19 cellular contexts compared by ENCODE assay signal in genomic region chr5:161399996-161400562, GRCh38.
DNase-seq lines count a peak whose midpoint lies in the region; ATAC-seq, FAIRE-seq and TF ChIP-seq lines count a peak whose summit lies in the region.
"Had no signal": no experiment of that assay in that cellular context is flagged by ENCODE, and none has a peak within 500 bp of the region (broad histone marks: within the 10 kb centered on the region; RNA-seq: fewer than 3 reads in every experiment).

No MANE protein-coding gene starts in this region.

- H3K27me3 ChIP-seq in pancreas, result no peaks in the 10 kb centered on the region
- H3K27me3 ChIP-seq: Peyer's patch, SJSA1 had no signal

- H3K4me3 ChIP-seq in pancreas, result peak overlapping the region in 1 of 4 donors; percentile 3
- H3K4me3 ChIP-seq: GM12878, K562, Peyer's patch, SJSA1 had no signal

- 23 to 25% methylated on average over 6 of the region's 6 CpGs for WGBS in pancreas, 2 donors

- H3K9me3 ChIP-seq in pancreas, result no peaks in the 10 kb centered on the region
- H3K9me3 ChIP-seq: Peyer's patch, SJSA1 had no signal

- peak overlapping the region in 2 of 4 donors; percentile 45 to 48 for H3K27ac ChIP-seq in pancreas
- H3K27ac ChIP-seq: C4-2B, Peyer's patch, SJSA1 had no signal

- DNase-seq in DMS79 treated with DMSO at 0.1 percent for 48 hours (lab: John Stamatoyannopoulos, UW) (peak; percentile 77), GM19239 (ENCODE audit: insufficient read length, low spot score) (no peak), astrocyte of the hippocampus (ENCODE audit: low read depth, low spot score) (peak; percentile 46), pancreas (peak in 4 of 6 donors; percentile 13 to 35 (median 33)), NCI-H2029 treated with DMSO at 0.1 percent for 48 hours (lab: John Stamatoyannopoulos, UW) (no peak), NCI-H524 (lab: John Stamatoyannopoulos, UW) (no peak)
- DNase-seq in stimulated activated CD4-positive, alpha-beta T cell treated with anti-CD3 and anti-CD28 coated beads, Interleukin-12 subunit alpha, Interleukin-12 subunit beta, amount 100 ng/mL, for 4 hours, result no peak
- DNase-seq: ACHN; NCI-H1436 treated with DMSO at 0.1 percent for 48 hours; NCI-H2081 treated with DMSO at 0.1 percent for 48 hours; NCI-H226; NCI-H526 treated with DMSO at 0.1 percent for 48 hours; NK-92 treated with Interleukin-12 subunit alpha and Interleukin-12 subunit beta, amount 100 ng/mL, for 24 hours; Peyer's patch had no signal

- FAIRE-seq in GM19239 (lab: Jason Lieb, UNC) (peak; percentile 48), pancreas (lab: Jason Lieb, UNC) (no peak)
- FAIRE-seq: GM12878, H1, K562 had no signal

- peaks cover 0 to 10% (median 3%) of the 10 kb centered on the region in 3 donors for H3K4me1 ChIP-seq in pancreas
- H3K4me1 ChIP-seq: Peyer's patch, SJSA1 had no signal

- ATAC-seq in pancreas, result peak; percentile 50 to 70 (median 61)
- ATAC-seq: GM12878, K562 had no signal

- intact Hi-C loops in pancreas (cut with DNase I), result no loop called here

- no peaks in the 10 kb centered on the region for H3K36me3 ChIP-seq in pancreas
- H3K36me3 ChIP-seq: Peyer's patch, SJSA1 had no signal

- TF ChIP-seq CTCF in pancreas (IDR thresholded peaks at IDR 0.05), result no peak

Comparison
In these comparisons a context has a peak if more than half of its experiments do, and no peak if none do; other contexts are left out.
1. DNase-seq: peak in DMS79 treated with DMSO at 0.1 percent for 48 hours (single experiment), astrocyte of the hippocampus (single experiment) and pancreas (4 of 6); none in GM19239 (single experiment), NCI-H2029 treated with DMSO at 0.1 percent for 48 hours (single experiment), stimulated activated CD4-positive, alpha-beta T cell treated with anti-CD3 and anti-CD28 coated beads, Interleukin-12 subunit alpha, Interleukin-12 subunit beta, amount 100 ng/mL, for 4 hours (single experiment) and NCI-H524 (0 of 2).